ENCODE assay signal across 16 cellular contexts in the genomic region with DNA sequence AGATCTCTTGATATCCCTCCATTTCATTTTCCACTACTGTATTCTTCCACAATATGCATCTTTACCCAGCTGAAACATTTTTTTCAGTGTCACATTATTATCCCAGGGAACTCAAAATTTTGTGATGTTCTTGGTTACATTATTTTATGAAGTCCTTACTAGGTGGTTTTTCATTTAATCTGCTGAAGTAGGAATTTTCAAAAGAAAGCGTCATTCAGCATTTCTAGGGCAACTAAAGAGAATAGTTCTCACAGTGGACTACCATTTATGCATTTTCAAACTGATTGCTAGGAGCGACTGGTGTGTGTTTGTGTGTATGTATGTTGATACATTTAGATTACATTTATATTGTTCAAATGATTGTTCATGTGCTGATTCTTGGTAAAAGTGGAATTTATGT. TPM values are rescaled to one million over a fixed set of nuclear protein-coding genes. Genes with fewer than 3 reads are reported as not detected.
A peak's percentile ranks its signal among the peaks of the same experiment; 100 is the strongest.
DNase-seq lines count a peak whose midpoint lies in the region; ATAC-seq and TF ChIP-seq lines count a peak whose summit lies in the region.
"Had no signal": no experiment of that assay in that cellular context is flagged by ENCODE, and none has a peak within 500 bp of the region (broad histone marks: within the 10 kb centered on the region; RNA-seq: fewer than 3 reads in every experiment).

No MANE protein-coding gene starts in this region.

- no peaks in the 10 kb centered on the region for H3K27me3 ChIP-seq in DOHH2 (ENCODE audit: control insufficient read depth, low read length)
- no peaks in the 10 kb centered on the region for H3K27me3 ChIP-seq in naive thymus-derived CD4-positive, alpha-beta T cell (ENCODE audit: control insufficient read depth in 2 of 2, insufficient read depth in 2 of 2, low read length in 2 of 2)
- H3K27me3 ChIP-seq: Peyer's patch, thyroid gland had no signal

- H4K20me1 ChIP-seq in DOHH2 (ENCODE audit: control insufficient read depth, insufficient read depth, low read depth, low read length) = peaks cover 12% of the 10 kb centered on the region

- H3K36me3 ChIP-seq in DOHH2 (ENCODE audit: control insufficient read depth, low read length) = peaks cover 21% of the 10 kb centered on the region
- peaks cover 0 to 6% (median 0%) of the 10 kb centered on the region in 3 experiments for H3K36me3 ChIP-seq in naive thymus-derived CD4-positive, alpha-beta T cell (ENCODE audit: control insufficient read depth in 2 of 3, insufficient read depth in 3 of 3, low read length in 3 of 3)
- H3K36me3 ChIP-seq: Peyer's patch, thyroid gland had no signal

- H3F3A ChIP-seq in DOHH2 (ENCODE audit: control insufficient read depth, insufficient read depth) = no peaks in the 10 kb centered on the region

- peak overlapping the region; percentile 74 for H3K4me3 Mint-ChIP-seq in T-helper 1 cell treated with Interleukin-12 subunit alpha and Interleukin-12 subunit beta and Interleukin-4 antibody, amounts not matched to agents 30 μg/mL and 1 μg/mL, for 36 hours
- peak overlapping the region; percentile 41 for H3K4me3 Mint-ChIP-seq in WTC11
- H3K4me3 Mint-ChIP-seq in naive thymus-derived CD4-positive, alpha-beta T cell = peak overlapping the region in 6 of 10 donors; percentile 2 to 80 (median 71)

- peak overlapping the region; percentile 82 for H3K4me2 ChIP-seq in DOHH2 (ENCODE audit: low read length)

- peaks cover 29% of the 10 kb centered on the region for H3K4me1 ChIP-seq in DOHH2 (ENCODE audit: control insufficient read depth, low read length)
- H3K4me1 ChIP-seq in naive thymus-derived CD4-positive, alpha-beta T cell (ENCODE audit: control insufficient read depth in 2 of 2, insufficient read depth in 2 of 2, low read length in 2 of 2) = peaks cover 5 to 11% of the 10 kb centered on the region in 2 donors

- H3K9me3 Mint-ChIP-seq in T-helper 1 cell treated with Interleukin-12 subunit alpha and Interleukin-12 subunit beta and Interleukin-4 antibody, amounts not matched to agents 30 μg/mL and 1 μg/mL, for 36 hours = no peaks in the 10 kb centered on the region
- H3K9me3 Mint-ChIP-seq in WTC11 = no peaks in the 10 kb centered on the region
- H3K9me3 Mint-ChIP-seq in naive thymus-derived CD4-positive, alpha-beta T cell = no peaks in the 10 kb centered on the region

- peaks cover 3% of the 10 kb centered on the region for H3K36me3 Mint-ChIP-seq in T-helper 1 cell treated with Interleukin-12 subunit alpha and Interleukin-12 subunit beta and Interleukin-4 antibody, amounts not matched to agents 30 μg/mL and 1 μg/mL, for 36 hours (ENCODE audit: low read depth)
- no peaks in the 10 kb centered on the region for H3K36me3 Mint-ChIP-seq in WTC11
- peaks cover 4 to 19% (median 10%) of the 10 kb centered on the region in 5 donors for H3K36me3 Mint-ChIP-seq in naive thymus-derived CD4-positive, alpha-beta T cell

- peaks cover 65% of the 10 kb centered on the region for H3K79me2 ChIP-seq in DOHH2 (ENCODE audit: control insufficient read depth, low read length)

- ATAC-seq in WTC11 (no peak), HG03442 (IDR thresholded peaks at IDR 0.05; ENCODE audit: unreplicated experiment) (no peak)
- no peak for ATAC-seq in naive thymus-derived CD4-positive, alpha-beta T cell
- ATAC-seq: sciatic nerve had no signal

- POLR2A ChIA-PET in WTC11 (lab: Charles Lee) = no interaction called here
- POLR2A ChIA-PET in naive thymus-derived CD4-positive, alpha-beta T cell (lab: Charles Lee) = no interaction called here

- no peak for DNase-seq in T-helper 1 cell
- DNase-seq in WTC11 (ENCODE audit: low spot score) = no peak
- no peak for DNase-seq in naive thymus-derived CD4-positive, alpha-beta T cell
- no peak for DNase-seq in hepatic stellate cell (ENCODE audit: low spot score)
- DNase-seq in NCI-H345 treated with DMSO at 0.1 percent for 48 hours (lab: John Stamatoyannopoulos, UW; ENCODE audit: unreplicated experiment) = no peak
- DNase-seq: GM23248; NCI-H187 treated with DMSO at 0.1 percent for 48 hours; NCI-H510A treated with DMSO at 0.1 percent for 48 hours; Peyer's patch; stimulated activated CD4-positive, alpha-beta T cell treated with anti-CD3 and anti-CD28 coated beads, Interleukin-2, amount 100 ng/mL, for 48 hours; thyroid gland had no signal

- H3K9me3 ChIP-seq in DOHH2 (ENCODE audit: control insufficient read depth, insufficient read depth, low read length) = no peaks in the 10 kb centered on the region
- H3K9me3 ChIP-seq in naive thymus-derived CD4-positive, alpha-beta T cell (ENCODE audit: control insufficient read depth in 2 of 3, low read length in 3 of 3) = no peaks in the 10 kb centered on the region
- H3K9me3 ChIP-seq: Peyer's patch, thyroid gland had no signal

- peaks cover 26% of the 10 kb centered on the region for H3K4me1 Mint-ChIP-seq in T-helper 1 cell treated with Interleukin-12 subunit alpha and Interleukin-12 subunit beta and Interleukin-4 antibody, amounts not matched to agents 30 μg/mL and 1 μg/mL, for 36 hours (ENCODE audit: low read depth)
- peaks cover 31% of the 10 kb centered on the region for H3K4me1 Mint-ChIP-seq in WTC11
- peaks cover 9 to 44% (median 30%) of the 10 kb centered on the region in 7 donors for H3K4me1 Mint-ChIP-seq in naive thymus-derived CD4-positive, alpha-beta T cell

- TF ChIP-seq CTCF in DOHH2 (IDR thresholded peaks at IDR 0.05; ENCODE audit: low read depth, low read length, poor library complexity, severe bottlenecking) (no peak), WTC11 (IDR thresholded peaks at IDR 0.05) (no peak)

- intact Hi-C loops in naive thymus-derived CD4-positive, alpha-beta T cell (cut with micrococcal nuclease) = loop anchor here in 1 of 2 donors (10.0 kb wide), 1 partner anchor 408 kb away; no protein-coding TSS in a partner anchor

- no peaks in the 10 kb centered on the region for H3K27me3 Mint-ChIP-seq in T-helper 1 cell treated with Interleukin-12 subunit alpha and Interleukin-12 subunit beta and Interleukin-4 antibody, amounts not matched to agents 30 μg/mL and 1 μg/mL, for 36 hours (ENCODE audit: low read depth)
- no peaks in the 10 kb centered on the region for H3K27me3 Mint-ChIP-seq in WTC11 (ENCODE audit: low read depth)
- H3K27me3 Mint-ChIP-seq in naive thymus-derived CD4-positive, alpha-beta T cell = no peaks in the 10 kb centered on the region

- H3K27ac Mint-ChIP-seq in T-helper 1 cell treated with Interleukin-12 subunit alpha and Interleukin-12 subunit beta and Interleukin-4 antibody, amounts not matched to agents 30 μg/mL and 1 μg/mL, for 36 hours = no peak overlapping the region
- no peak overlapping the region for H3K27ac Mint-ChIP-seq in WTC11
- peak overlapping the region in 3 of 9 donors; percentile 12 to 73 (median 22) for H3K27ac Mint-ChIP-seq in naive thymus-derived CD4-positive, alpha-beta T cell

- H3K9me2 ChIP-seq in DOHH2 (replicated peaks; ENCODE audit: control insufficient read depth, low read length) = no peaks in the 10 kb centered on the region

- H3K27ac ChIP-seq in DOHH2 (ENCODE audit: low read depth, low read length) = no peak overlapping the region
- H3K27ac ChIP-seq in naive thymus-derived CD4-positive, alpha-beta T cell (ENCODE audit: low read depth, low read length) = no peak overlapping the region
- H3K27ac ChIP-seq: C4-2B, GM23248, Peyer's patch, thyroid gland had no signal

- H3K4me3 ChIP-seq in DOHH2 (ENCODE audit: low read length) = peak overlapping the region; percentile 95
- no peak overlapping the region for H3K4me3 ChIP-seq in naive thymus-derived CD4-positive, alpha-beta T cell (ENCODE audit: low read length)
- H3K4me3 ChIP-seq: GM23248, Peyer's patch, thyroid gland had no signal

- CTCF ChIA-PET in WTC11 (lab: Charles Lee) = no interaction called here
- CTCF ChIA-PET in naive thymus-derived CD4-positive, alpha-beta T cell (lab: Charles Lee) = no interaction called here

TF ChIP-seq in WTC11, 78 proteins besides CTCF, POLR2A, EP300 and RAD21 (continues in another document):
- TF ChIP-seq PRRX2 (CRISPR knock-in tag; IDR thresholded peaks at IDR 0.05) = no peak
- TF ChIP-seq, protein P1, sequence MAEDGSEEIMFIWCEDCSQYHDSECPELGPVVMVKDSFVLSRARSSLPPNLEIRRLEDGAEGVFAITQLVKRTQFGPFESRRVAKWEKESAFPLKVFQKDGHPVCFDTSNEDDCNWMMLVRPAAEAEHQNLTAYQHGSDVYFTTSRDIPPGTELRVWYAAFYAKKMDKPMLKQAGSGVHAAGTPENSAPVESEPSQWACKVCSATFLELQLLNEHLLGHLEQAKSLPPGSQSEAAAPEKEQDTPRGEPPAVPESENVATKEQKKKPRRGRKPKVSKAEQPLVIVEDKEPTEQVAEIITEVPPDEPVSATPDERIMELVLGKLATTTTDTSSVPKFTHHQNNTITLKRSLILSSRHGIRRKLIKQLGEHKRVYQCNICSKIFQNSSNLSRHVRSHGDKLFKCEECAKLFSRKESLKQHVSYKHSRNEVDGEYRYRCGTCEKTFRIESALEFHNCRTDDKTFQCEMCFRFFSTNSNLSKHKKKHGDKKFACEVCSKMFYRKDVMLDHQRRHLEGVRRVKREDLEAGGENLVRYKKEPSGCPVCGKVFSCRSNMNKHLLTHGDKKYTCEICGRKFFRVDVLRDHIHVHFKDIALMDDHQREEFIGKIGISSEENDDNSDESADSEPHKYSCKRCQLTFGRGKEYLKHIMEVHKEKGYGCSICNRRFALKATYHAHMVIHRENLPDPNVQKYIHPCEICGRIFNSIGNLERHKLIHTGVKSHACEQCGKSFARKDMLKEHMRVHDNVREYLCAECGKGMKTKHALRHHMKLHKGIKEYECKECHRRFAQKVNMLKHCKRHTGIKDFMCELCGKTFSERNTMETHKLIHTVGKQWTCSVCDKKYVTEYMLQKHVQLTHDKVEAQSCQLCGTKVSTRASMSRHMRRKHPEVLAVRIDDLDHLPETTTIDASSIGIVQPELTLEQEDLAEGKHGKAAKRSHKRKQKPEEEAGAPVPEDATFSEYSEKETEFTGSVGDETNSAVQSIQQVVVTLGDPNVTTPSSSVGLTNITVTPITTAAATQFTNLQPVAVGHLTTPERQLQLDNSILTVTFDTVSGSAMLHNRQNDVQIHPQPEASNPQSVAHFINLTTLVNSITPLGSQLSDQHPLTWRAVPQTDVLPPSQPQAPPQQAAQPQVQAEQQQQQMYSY (CRISPR knock-in tag; IDR thresholded peaks at IDR 0.05) = no peak

RNA-seq across cellular contexts. Expression of a gene that starts 2.4 kb away (rescaled TPM):
- 68.2 to 81.2 TPM (median 72.6 TPM) in 3 replicates for total RNA-seq in WTC11 (2021)
- 10 to 100 TPM; 36.2 to 91.4 (median 61.1) TPM for total RNA-seq in naive thymus-derived CD4-positive, alpha-beta T cell
- 10 to 100 TPM; 26.7 to 39.4 TPM for polyA plus RNA-seq in naive thymus-derived CD4-positive, alpha-beta T cell

RNA-seq across cellular contexts. Expression of a gene that starts 43.4 kb away (rescaled TPM):
- total RNA-seq in WTC11 (2021) = 465 to 500 TPM (median 472 TPM) in 3 replicates
- total RNA-seq in naive thymus-derived CD4-positive, alpha-beta T cell = 100 to 1,000 TPM; 159 to 395 (median 183) TPM
- polyA plus RNA-seq in naive thymus-derived CD4-positive, alpha-beta T cell = 100 to 1,000 TPM; 791 to 969 TPM
